7 cellular contexts compared by ENCODE assay signal in genomic region chr4:102431608-102431961, GRCh38.
DNase-seq lines count a peak whose midpoint lies in the region; ATAC-seq lines count a peak whose summit lies in the region.

No MANE protein-coding gene starts in this region.

- no peak overlapping the region for H3K27ac ChIP-seq in iPS-18a (ENCODE audit: low read length)

- CTCF ChIA-PET in activated CD4-positive, alpha-beta memory T cell treated with anti-CD3 and anti-CD28 coated beads for 36 hours (lab: Charles Lee): interaction anchor here (1.1 to 2.7 kb wide), 8 partner anchors 11 to 577 kb away, joined by 3 to 29 read pairs (median 6); partner anchors contain the start of gene SLC39A8

- H3K27me3 ChIP-seq in iPS-18a (ENCODE audit: control insufficient read depth, insufficient read depth, low read length): no peaks in the 10 kb centered on the region

- ATAC-seq in HG03354 (IDR thresholded peaks at IDR 0.05; ENCODE audit: poor library complexity, severe bottlenecking, unreplicated experiment) (peak; percentile 3), GM18858 (IDR thresholded peaks at IDR 0.05; ENCODE audit: unreplicated experiment) (no peak), GM19455 (IDR thresholded peaks at IDR 0.05; ENCODE audit: unreplicated experiment) (no peak)
- no peak for ATAC-seq in stimulated activated memory B cell treated with anti-CD40 and anti-IgM and Interleukin-4, amounts not matched to agents 10 μg/mL and 1 μg/mL and 100 μg/mL, for 72 hours

- intact Hi-C loops in activated CD4-positive, alpha-beta memory T cell treated with anti-CD3 and anti-CD28 coated beads for 36 hours (cut with micrococcal nuclease): loop anchor here (1.0 to 5.0 kb wide), 8 partner anchors 41 to 668 kb away; partner anchors contain the start of genes BDH2, SLC39A8 and UBE2D3

- POLR2A ChIA-PET in activated CD4-positive, alpha-beta memory T cell treated with anti-CD3 and anti-CD28 coated beads for 36 hours (lab: Charles Lee): no interaction called here

- no peaks in the 10 kb centered on the region for H3K9me3 ChIP-seq in iPS-18a (ENCODE audit: control insufficient read depth, low read depth, low read length)

- peaks cover 6% of the 10 kb centered on the region for H3K4me1 ChIP-seq in iPS-18a (ENCODE audit: control insufficient read depth, low read depth, low read length)

- H3K9ac ChIP-seq in iPS-18a (ENCODE audit: low read length): peak overlapping the region; percentile 91

- H3K4me3 Mint-ChIP-seq in activated CD4-positive, alpha-beta memory T cell treated with anti-CD3 and anti-CD28 coated beads for 36 hours: no peak overlapping the region
- H3K4me3 Mint-ChIP-seq in stimulated activated memory B cell treated with anti-CD40 and anti-IgM and Interleukin-4, amounts not matched to agents 10 μg/mL and 1 μg/mL and 100 μg/mL, for 72 hours: peak overlapping the region; percentile 93

- H3K36me3 Mint-ChIP-seq in activated CD4-positive, alpha-beta memory T cell treated with anti-CD3 and anti-CD28 coated beads for 36 hours: no peaks in the 10 kb centered on the region
- no peaks in the 10 kb centered on the region for H3K36me3 Mint-ChIP-seq in stimulated activated memory B cell treated with anti-CD40 and anti-IgM and Interleukin-4, amounts not matched to agents 10 μg/mL and 1 μg/mL and 100 μg/mL, for 72 hours

- H3K36me3 ChIP-seq in iPS-18a (ENCODE audit: control insufficient read depth, low read depth, low read length): no peaks in the 10 kb centered on the region

- DNase-seq in activated CD4-positive, alpha-beta memory T cell treated with anti-CD3 and anti-CD28 coated beads for 36 hours: no peak
- no peak for DNase-seq in kidney tubule cell (ENCODE audit: low spot score)

- H3K27ac Mint-ChIP-seq in activated CD4-positive, alpha-beta memory T cell treated with anti-CD3 and anti-CD28 coated beads for 36 hours: peak overlapping the region; percentile 76
- H3K27ac Mint-ChIP-seq in stimulated activated memory B cell treated with anti-CD40 and anti-IgM and Interleukin-4, amounts not matched to agents 10 μg/mL and 1 μg/mL and 100 μg/mL, for 72 hours: no peak overlapping the region

- H3K27me3 Mint-ChIP-seq in activated CD4-positive, alpha-beta memory T cell treated with anti-CD3 and anti-CD28 coated beads for 36 hours: no peaks in the 10 kb centered on the region
- H3K27me3 Mint-ChIP-seq in stimulated activated memory B cell treated with anti-CD40 and anti-IgM and Interleukin-4, amounts not matched to agents 10 μg/mL and 1 μg/mL and 100 μg/mL, for 72 hours: no peaks in the 10 kb centered on the region

- H3K4me1 Mint-ChIP-seq in activated CD4-positive, alpha-beta memory T cell treated with anti-CD3 and anti-CD28 coated beads for 36 hours (ENCODE audit: low read depth): peaks cover 8% of the 10 kb centered on the region
- peaks cover 6% of the 10 kb centered on the region for H3K4me1 Mint-ChIP-seq in stimulated activated memory B cell treated with anti-CD40 and anti-IgM and Interleukin-4, amounts not matched to agents 10 μg/mL and 1 μg/mL and 100 μg/mL, for 72 hours

- H3K4me3 ChIP-seq in iPS-18a (ENCODE audit: low read length): peak overlapping the region; percentile 77

- H3K9me3 Mint-ChIP-seq in activated CD4-positive, alpha-beta memory T cell treated with anti-CD3 and anti-CD28 coated beads for 36 hours: peaks cover 2% of the 10 kb centered on the region
- H3K9me3 Mint-ChIP-seq in stimulated activated memory B cell treated with anti-CD40 and anti-IgM and Interleukin-4, amounts not matched to agents 10 μg/mL and 1 μg/mL and 100 μg/mL, for 72 hours: no peaks in the 10 kb centered on the region
